Comparison of ENCODE assay signal across 8 cellular contexts in genomic region chr15:64990168-64990470, GRCh38. TPM values are rescaled to one million over a fixed set of nuclear protein-coding genes. Genes with fewer than 3 reads are reported as not detected.
DNase-seq lines count a peak whose midpoint lies in the region; ATAC-seq and TF ChIP-seq lines count a peak whose summit lies in the region.

No MANE protein-coding gene starts in this region.

- H3K9me3 ChIP-seq in T-helper 17 cell (ENCODE audit: control insufficient read depth, low read length, poor library complexity, severe bottlenecking), result no peaks in the 10 kb centered on the region

- peaks cover 31% of the 10 kb centered on the region for H3K4me1 Mint-ChIP-seq in T-helper 17 cell
- H3K4me1 Mint-ChIP-seq in progenitor cell of endocrine pancreas (ENCODE audit: low read depth), result peaks cover 19% of the 10 kb centered on the region

- H3K36me3 Mint-ChIP-seq in T-helper 17 cell (ENCODE audit: low read depth), result no peaks in the 10 kb centered on the region
- peaks cover 8% of the 10 kb centered on the region for H3K36me3 Mint-ChIP-seq in progenitor cell of endocrine pancreas (ENCODE audit: insufficient read depth)

- H3K4me3 Mint-ChIP-seq in T-helper 17 cell (peak overlapping the region; percentile 99), progenitor cell of endocrine pancreas (ENCODE audit: low read depth) (peak overlapping the region; percentile 98)

- H3K4me3 ChIP-seq in GM12864 (ENCODE audit: low read depth, low read length), result peak overlapping the region; percentile 98
- H3K4me3 ChIP-seq in fibroblast of the aortic adventitia (ENCODE audit: low read depth, low read length), result peak overlapping the region; percentile 95

- H3K9me3 Mint-ChIP-seq in progenitor cell of endocrine pancreas (ENCODE audit: low read depth), result no peaks in the 10 kb centered on the region

- DNase-seq in GM12864 (ENCODE audit: low read depth) (no peak), T-helper 17 cell (no peak), fibroblast of the aortic adventitia (ENCODE audit: low read depth) (no peak), progenitor cell of endocrine pancreas (ENCODE audit: low spot score, unreplicated experiment) (no peak), HT-29 (ENCODE audit: low spot score) (no peak), H4 (ENCODE audit: low spot score) (no peak), kidney tubule cell (ENCODE audit: low spot score) (no peak)
- no peak for DNase-seq in stimulated activated CD4-positive, alpha-beta T cell treated with anti-CD3 and anti-CD28 coated beads, Interleukin-4, amount 100 ng/mL, for 1 hour

- TF ChIP-seq CTCF in GM12864 (IDR thresholded peaks at IDR 0.05; ENCODE audit: low read depth, low read length, missing control alignments), result no peak
- TF ChIP-seq CTCF in fibroblast of the aortic adventitia (IDR thresholded peaks at IDR 0.05; ENCODE audit: insufficient read depth, low read length), result no peak
- TF ChIP-seq CTCF in progenitor cell of endocrine pancreas (IDR thresholded peaks at IDR 0.05; ENCODE audit: unreplicated experiment), result no peak

- no peaks in the 10 kb centered on the region for H3K27me3 Mint-ChIP-seq in T-helper 17 cell
- no peaks in the 10 kb centered on the region for H3K27me3 Mint-ChIP-seq in progenitor cell of endocrine pancreas

- H3K27ac Mint-ChIP-seq in T-helper 17 cell (peak overlapping the region; percentile 95), progenitor cell of endocrine pancreas (peak overlapping the region; percentile 95)

- ATAC-seq in T-helper 17 cell, result no peak

RNA-seq across cellular contexts. Expression of gene SPG21, which starts 0.4 kb away (rescaled TPM):
- total RNA-seq in T-helper 17 cell (10 to 100 TPM; 42.4 to 48.6 TPM), fibroblast of the aortic adventitia (ENCODE audit: low replicate concordance) (73.6 and 104 TPM in 2 replicates), progenitor cell of endocrine pancreas (101 and 103 TPM in 2 replicates)
- total RNA-seq in HT-29 (2014; rRNA removed; shearing (Covaris generic)), result 91.2 and 101 TPM in 2 replicates
- total RNA-seq in H4 (2014; rRNA removed; shearing (Covaris generic)), result 63.9 and 91.3 TPM in 2 replicates

RNA-seq across cellular contexts. Expression of gene MTFMT, which starts 39.3 kb away (rescaled TPM):
- total RNA-seq in T-helper 17 cell (1 to 10 TPM; 8.6 to 9.1 TPM), fibroblast of the aortic adventitia (ENCODE audit: low replicate concordance) (14.1 and 19.2 TPM in 2 replicates), progenitor cell of endocrine pancreas (14.0 and 19.4 TPM in 2 replicates)
- 17.1 and 23.1 TPM in 2 replicates for total RNA-seq in HT-29 (2014; rRNA removed; shearing (Covaris generic))
- total RNA-seq in H4 (2014; rRNA removed; shearing (Covaris generic)), result 18.3 and 22.7 TPM in 2 replicates

RNA-seq across cellular contexts. Expression of gene SLC51B, which starts 55.1 kb away (rescaled TPM):
- total RNA-seq in T-helper 17 cell (not detected), fibroblast of the aortic adventitia (ENCODE audit: low replicate concordance) (not detected in 2 replicates), progenitor cell of endocrine pancreas (not detected in 2 replicates)
- 0.39 and 0.64 TPM in 2 replicates for total RNA-seq in HT-29 (2014; rRNA removed; shearing (Covaris generic))
- total RNA-seq in H4 (2014; rRNA removed; shearing (Covaris generic)), result not detected in 2 replicates
